ENCODE assay signal across 8 cellular contexts in genomic region chr4:113394730-113395530, GRCh38.
A peak's percentile ranks its signal among the peaks of the same experiment; 100 is the strongest.
DNase-seq lines count a peak whose midpoint lies in the region; ATAC-seq lines count a peak whose summit lies in the region.

No MANE protein-coding gene starts in this region.

- peak; percentile 92 for ATAC-seq in GM19328 (IDR thresholded peaks at IDR 0.05; ENCODE audit: unreplicated experiment)
- peak; percentile 95 for ATAC-seq in HG03432 (IDR thresholded peaks at IDR 0.05; ENCODE audit: unreplicated experiment)
- peak; percentile 88 to 92 for ATAC-seq in activated CD4-positive, CD25-positive, alpha-beta regulatory T cell treated with anti-CD3 and anti-CD28 coated beads, Interleukin-2, amount 50 U/mL, for 24 hours

- DNase-seq in CMK (ENCODE audit: low read depth) (peak; percentile 35), NCI-H345 treated with DMSO at 0.1 percent for 48 hours (lab: John Stamatoyannopoulos, UW; ENCODE audit: unreplicated experiment) (peak; percentile 69), dermis microvascular lymphatic vessel endothelial cell (ENCODE audit: low read depth in 2 of 2) (peak; percentile 86 to 90), lung microvascular endothelial cell (ENCODE audit: low read depth in 2 of 2) (peak; percentile 89 to 92)
- peak; percentile 4 to 8 for DNase-seq in stimulated activated CD8-positive, alpha-beta memory T cell treated with anti-CD3 and anti-CD28 coated beads, Interleukin-7, amount 100 ng/mL, for 1 hour (ENCODE audit: low read depth in 2 of 2)

Comparison
In these comparisons a context has a peak if more than half of its experiments do, and no peak if none do; other contexts are left out.
1. Peak in every context shown above with its lines: DNase-seq and ATAC-seq.
2. DNase-seq: peak in every context shown above with its lines; median percentile 90 in lung microvascular endothelial cell; 88 in dermis microvascular lymphatic vessel endothelial cell; 69 in NCI-H345 treated with DMSO at 0.1 percent for 48 hours; 35 in CMK; 6 in stimulated activated CD8-positive, alpha-beta memory T cell treated with anti-CD3 and anti-CD28 coated beads, Interleukin-7, amount 100 ng/mL, for 1 hour.